In the genomic region with DNA sequence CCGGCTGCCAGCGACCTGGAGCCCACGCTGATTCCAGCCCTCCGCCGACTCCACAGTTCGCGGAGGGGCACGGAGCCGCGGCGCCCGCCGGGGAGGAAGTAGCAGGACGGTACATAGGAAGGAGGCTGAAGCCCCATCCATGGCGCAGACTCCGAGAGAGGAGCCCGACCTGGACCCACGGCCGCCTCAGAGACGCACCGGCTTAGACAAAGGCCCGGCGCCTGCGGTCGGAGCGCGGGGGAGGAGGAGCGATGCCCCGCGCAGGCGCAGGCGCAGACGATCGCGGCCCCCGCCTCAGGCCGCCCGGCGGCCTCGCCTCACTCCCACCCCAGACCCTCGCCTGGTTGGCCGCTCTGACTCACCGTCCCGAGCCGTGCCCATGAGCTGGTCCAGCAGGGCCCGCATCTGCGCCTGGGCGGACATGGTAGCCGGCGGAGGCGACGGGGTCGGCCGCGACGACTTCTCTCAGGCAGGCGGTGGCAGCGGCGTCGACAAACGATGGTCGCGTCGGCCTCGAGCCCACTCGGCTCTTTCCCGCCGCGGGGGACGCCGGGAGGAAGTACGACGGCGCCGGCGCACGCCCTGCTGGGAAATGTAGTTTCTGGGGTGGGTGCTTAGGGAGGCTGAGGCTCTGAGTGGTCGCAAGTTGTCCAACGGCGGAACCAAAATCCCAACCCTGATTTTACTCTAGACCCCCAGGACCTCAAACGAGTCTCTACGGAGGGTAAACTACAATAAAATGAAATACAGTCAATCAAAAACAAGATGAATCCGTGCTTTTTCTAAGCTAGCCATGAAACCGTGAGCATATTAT, we compare ENCODE assay signal across 8 cellular contexts. TPM values are rescaled to one million over a fixed set of nuclear protein-coding genes. Genes with fewer than 3 reads are reported as not detected.
DNase-seq lines count a peak whose midpoint lies in the region; ATAC-seq and TF ChIP-seq lines count a peak whose summit lies in the region.

A gene with protein sequence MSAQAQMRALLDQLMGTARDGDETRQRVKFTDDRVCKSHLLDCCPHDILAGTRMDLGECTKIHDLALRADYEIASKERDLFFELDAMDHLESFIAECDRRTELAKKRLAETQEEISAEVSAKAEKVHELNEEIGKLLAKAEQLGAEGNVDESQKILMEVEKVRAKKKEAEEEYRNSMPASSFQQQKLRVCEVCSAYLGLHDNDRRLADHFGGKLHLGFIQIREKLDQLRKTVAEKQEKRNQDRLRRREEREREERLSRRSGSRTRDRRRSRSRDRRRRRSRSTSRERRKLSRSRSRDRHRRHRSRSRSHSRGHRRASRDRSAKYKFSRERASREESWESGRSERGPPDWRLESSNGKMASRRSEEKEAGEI (minus strand): TSS at position 533 of the 814 bp plus-strand sequence. CDS start 110 bp downstream, at position 423.

- H3K9me3 ChIP-seq in fibroblast of lung (ENCODE audit: control insufficient read depth, insufficient read depth, low read depth, low read length): no peaks in the 10 kb centered on the region
- H3K9me3 ChIP-seq in naive thymus-derived CD4-positive, alpha-beta T cell (ENCODE audit: control insufficient read depth in 2 of 3, low read length in 3 of 3): no peaks in the 10 kb centered on the region

- POLR2A ChIA-PET in RWPE1 (lab: Yijun Ruan, JAX; ENCODE audit: low non-redundant PET): interaction anchor here (0.6 kb wide), 1 partner anchor 108 kb away, joined by 3 read pairs; no protein-coding TSS in a partner anchor
- POLR2A ChIA-PET in naive thymus-derived CD4-positive, alpha-beta T cell (lab: Charles Lee): interaction anchor here (0.5 to 1.8 kb wide), 16 partner anchors 10 to 197 kb away, joined by 3 to 13 read pairs (median 3); partner anchors contain the start of genes AXIN1, HBQ1 and MRPL28

- H2AFZ ChIP-seq in fibroblast of lung (ENCODE audit: low read length): peak within 1 kb of the TSS; percentile 81

- peaks cover 3% of the 10 kb centered on the region for H3K4me1 ChIP-seq in fibroblast of lung (ENCODE audit: control insufficient read depth, extremely low read depth, insufficient read depth, low read length)
- peaks cover 14 to 18% of the 10 kb centered on the region in 2 donors for H3K4me1 ChIP-seq in naive thymus-derived CD4-positive, alpha-beta T cell (ENCODE audit: control insufficient read depth in 2 of 2, insufficient read depth in 2 of 2, low read length in 2 of 2)

- intact Hi-C loops in naive thymus-derived CD4-positive, alpha-beta T cell (cut with micrococcal nuclease): loop anchor here (1.0 kb wide), 1 partner anchor 123 kb away; the partner anchor contains the start of gene AXIN1 (in 2 of the 2)

- H3K9me3 Mint-ChIP-seq in activated T-helper 17 cell treated with anti-CD3 and anti-CD28 coated beads, Interleukin-2, amount 50 U/mL, for 72 hours: no peaks in the 10 kb centered on the region
- H3K9me3 Mint-ChIP-seq in naive thymus-derived CD4-positive, alpha-beta T cell: no peaks in the 10 kb centered on the region
- H3K9me3 Mint-ChIP-seq in stimulated activated naive B cell treated with anti-CD40 and anti-IgM and Interleukin-4, amounts not matched to agents 10 μg/mL and 1 μg/mL and 100 μg/mL, for 72 hours: no peaks in the 10 kb centered on the region

- DNase-seq in DMS79 treated with DMSO at 0.1 percent for 48 hours (lab: John Stamatoyannopoulos, UW): peak; percentile 78
- DNase-seq in Kasumi-1 (lab: John Stamatoyannopoulos, UW): peak; percentile 57 to 58
- peak; percentile 85 for DNase-seq in RWPE1 (ENCODE audit: low spot score)
- peak; percentile 84 to 85 for DNase-seq in fibroblast of lung (ENCODE audit: low read depth in 2 of 2)
- DNase-seq in naive thymus-derived CD4-positive, alpha-beta T cell: peak; percentile 78 to 90 (median 85)
- peak; percentile 86 for DNase-seq in stimulated activated naive B cell treated with anti-CD40 and anti-IgM and Interleukin-4, amounts not matched to agents 10 μg/mL and 1 μg/mL and 100 μg/mL, for 72 hours

- ATAC-seq in GM21825 (IDR thresholded peaks at IDR 0.05; ENCODE audit: unreplicated experiment): peak; percentile 80
- ATAC-seq in activated T-helper 17 cell treated with anti-CD3 and anti-CD28 coated beads, Interleukin-2, amount 50 U/mL, for 72 hours (replicated peaks): peak; percentile 94
- ATAC-seq in naive thymus-derived CD4-positive, alpha-beta T cell: peak; percentile 95
- ATAC-seq in stimulated activated naive B cell treated with anti-CD40 and anti-IgM and Interleukin-4, amounts not matched to agents 10 μg/mL and 1 μg/mL and 100 μg/mL, for 72 hours (replicated peaks): peak; percentile 92 to 94

- H3K36me3 Mint-ChIP-seq in activated T-helper 17 cell treated with anti-CD3 and anti-CD28 coated beads, Interleukin-2, amount 50 U/mL, for 72 hours (ENCODE audit: low read depth): peaks cover 43% of the 10 kb centered on the region
- peaks cover 4 to 19% (median 7%) of the 10 kb centered on the region in 5 donors for H3K36me3 Mint-ChIP-seq in naive thymus-derived CD4-positive, alpha-beta T cell
- peaks cover 7 to 24% of the 10 kb centered on the region in 2 donors for H3K36me3 Mint-ChIP-seq in stimulated activated naive B cell treated with anti-CD40 and anti-IgM and Interleukin-4, amounts not matched to agents 10 μg/mL and 1 μg/mL and 100 μg/mL, for 72 hours

- H3K4me3 ChIP-seq in fibroblast of lung (replicated peaks in 1 of 4; ENCODE audit: control extremely low read depth in 1 of 4, insufficient read depth in 1 of 4, low read depth in 3 of 4, low read length in 4 of 4): peak within 1 kb of the TSS; percentile 41 to 99 (median 92)
- H3K4me3 ChIP-seq in naive thymus-derived CD4-positive, alpha-beta T cell (ENCODE audit: low read length): peak within 1 kb of the TSS; percentile 69

- H3K9ac ChIP-seq in fibroblast of lung (ENCODE audit: insufficient read depth, low read length): peak within 1 kb of the TSS; percentile 97

- H3K27ac Mint-ChIP-seq in activated T-helper 17 cell treated with anti-CD3 and anti-CD28 coated beads, Interleukin-2, amount 50 U/mL, for 72 hours: peak within 1 kb of the TSS; percentile 86
- peak within 1 kb of the TSS; percentile 82 to 94 (median 92) for H3K27ac Mint-ChIP-seq in naive thymus-derived CD4-positive, alpha-beta T cell
- H3K27ac Mint-ChIP-seq in stimulated activated naive B cell treated with anti-CD40 and anti-IgM and Interleukin-4, amounts not matched to agents 10 μg/mL and 1 μg/mL and 100 μg/mL, for 72 hours: peak within 1 kb of the TSS; percentile 99

- H3K27me3 ChIP-seq in fibroblast of lung (ENCODE audit: control insufficient read depth, insufficient read depth, low read length): no peaks in the 10 kb centered on the region
- H3K27me3 ChIP-seq in naive thymus-derived CD4-positive, alpha-beta T cell (ENCODE audit: control insufficient read depth in 2 of 2, insufficient read depth in 2 of 2, low read length in 2 of 2): no peaks in the 10 kb centered on the region

- no peaks in the 10 kb centered on the region for H3K27me3 Mint-ChIP-seq in activated T-helper 17 cell treated with anti-CD3 and anti-CD28 coated beads, Interleukin-2, amount 50 U/mL, for 72 hours
- H3K27me3 Mint-ChIP-seq in naive thymus-derived CD4-positive, alpha-beta T cell: no peaks in the 10 kb centered on the region
- H3K27me3 Mint-ChIP-seq in stimulated activated naive B cell treated with anti-CD40 and anti-IgM and Interleukin-4, amounts not matched to agents 10 μg/mL and 1 μg/mL and 100 μg/mL, for 72 hours: no peaks in the 10 kb centered on the region

- H4K20me1 ChIP-seq in fibroblast of lung (ENCODE audit: control insufficient read depth, extremely low read depth, insufficient read depth, low read length): no peaks in the 10 kb centered on the region

- CTCF ChIA-PET in RWPE1 (lab: Yijun Ruan, JAX): interaction anchor here (0.7 to 1.8 kb wide), 4 partner anchors 44 to 133 kb away, joined by 3 to 7 read pairs (median 4); no protein-coding TSS in a partner anchor
- CTCF ChIA-PET in naive thymus-derived CD4-positive, alpha-beta T cell (lab: Charles Lee): interaction anchor here (0.6 to 1.6 kb wide), 2 partner anchors 34 to 133 kb away, joined by 3 to 4 read pairs; no protein-coding TSS in a partner anchor

- H3K4me3 Mint-ChIP-seq in activated T-helper 17 cell treated with anti-CD3 and anti-CD28 coated beads, Interleukin-2, amount 50 U/mL, for 72 hours: peak within 1 kb of the TSS; percentile 89
- peak within 1 kb of the TSS; percentile 87 to 96 (median 90) for H3K4me3 Mint-ChIP-seq in naive thymus-derived CD4-positive, alpha-beta T cell
- peak within 1 kb of the TSS; percentile 89 to 94 for H3K4me3 Mint-ChIP-seq in stimulated activated naive B cell treated with anti-CD40 and anti-IgM and Interleukin-4, amounts not matched to agents 10 μg/mL and 1 μg/mL and 100 μg/mL, for 72 hours

- peak within 1 kb of the TSS; percentile 86 for H3K4me2 ChIP-seq in fibroblast of lung (ENCODE audit: extremely low read depth, insufficient read depth, low read length)

- H3K79me2 ChIP-seq in fibroblast of lung (ENCODE audit: control insufficient read depth, insufficient read depth, low read length): peaks cover 32% of the 10 kb centered on the region

- no peak for TF ChIP-seq CTCF in RWPE1 (conservative IDR thresholded peaks at IDR 0.05; ENCODE audit: low read depth)
- TF ChIP-seq CTCF in fibroblast of lung (conservative IDR thresholded peaks at IDR 0.05 in 1 of 2, IDR thresholded peaks at IDR 0.05 in 1 of 2; ENCODE audit: low read depth in 1 of 2, low read length in 2 of 2): no peak

- peaks cover 11% of the 10 kb centered on the region for H3K4me1 Mint-ChIP-seq in activated T-helper 17 cell treated with anti-CD3 and anti-CD28 coated beads, Interleukin-2, amount 50 U/mL, for 72 hours
- peaks cover 13 to 40% (median 33%) of the 10 kb centered on the region in 7 donors for H3K4me1 Mint-ChIP-seq in naive thymus-derived CD4-positive, alpha-beta T cell
- peaks cover 18 to 25% of the 10 kb centered on the region in 2 donors for H3K4me1 Mint-ChIP-seq in stimulated activated naive B cell treated with anti-CD40 and anti-IgM and Interleukin-4, amounts not matched to agents 10 μg/mL and 1 μg/mL and 100 μg/mL, for 72 hours

- peak within 1 kb of the TSS; percentile 87 for H3K27ac ChIP-seq in RWPE1
- H3K27ac ChIP-seq in fibroblast of lung (ENCODE audit: insufficient read depth, low read length): peak within 1 kb of the TSS; percentile 93
- H3K27ac ChIP-seq in naive thymus-derived CD4-positive, alpha-beta T cell (ENCODE audit: low read depth, low read length): peak within 1 kb of the TSS; percentile 98

- peaks cover 7% of the 10 kb centered on the region for H3K36me3 ChIP-seq in fibroblast of lung (ENCODE audit: control insufficient read depth, insufficient read depth, low read length)
- peaks cover 6 to 31% (median 18%) of the 10 kb centered on the region in 3 experiments for H3K36me3 ChIP-seq in naive thymus-derived CD4-positive, alpha-beta T cell (ENCODE audit: control insufficient read depth in 2 of 3, insufficient read depth in 3 of 3, low read length in 3 of 3)

RNA-seq across cellular contexts. Expression of the gene that starts here (rescaled TPM):
- 10 to 100 TPM; 54.8 to 65.4 TPM for total RNA-seq in activated T-helper 17 cell treated with anti-CD3 and anti-CD28 coated beads, Interleukin-2, amount 50 U/mL, for 72 hours
- total RNA-seq in fibroblast of lung: 32.4 and 38.0 TPM in 2 replicates
- 30.9 and 31.1 TPM in 2 replicates for polyA plus RNA-seq in fibroblast of lung
- polyA plus RNA-seq in fibroblast of lung (2012): 27.7 and 34.4 TPM in 2 replicates
- 3.0 and 4.1 TPM in 2 replicates for polyA minus RNA-seq in fibroblast of lung (ENCODE audit: low replicate concordance)
- 100 to 1,000 TPM in 4 of 5 experiments, 10 to 100 TPM in 1; 64.7 to 177 (median 154) TPM for total RNA-seq in naive thymus-derived CD4-positive, alpha-beta T cell
- polyA plus RNA-seq in naive thymus-derived CD4-positive, alpha-beta T cell: 10 to 100 TPM in 1 of 2 donors, 1 to 10 TPM in 1; 6.9 to 16.3 TPM

Comparison
In these comparisons a context has a peak if more than half of its experiments do, and no peak if none do; other contexts are left out.
1. Peak in every context shown above with its lines: DNase-seq, ATAC-seq, H3K4me3 ChIP-seq and H3K27ac ChIP-seq.